1 cellular context compared by ENCODE assay signal in genomic region chr1:111481387-111482221, GRCh38.
A peak's percentile ranks its signal among the peaks of the same experiment; 100 is the strongest.
TF ChIP-seq lines count a peak whose summit lies in the region.

No MANE protein-coding gene starts in this region.

TF ChIP-seq in H1, 55 proteins besides CTCF, POLR2A, EP300 and RAD21:
- TF ChIP-seq SP2 (IDR thresholded peaks at IDR 0.05; ENCODE audit: low read length) (no peak), SIN3A (conservative IDR thresholded peaks at IDR 0.05 in 1 of 2, IDR thresholded peaks at IDR 0.05 in 1 of 2; ENCODE audit: low read depth in 1 of 2, low read length in 2 of 2) (0 out of 4 replicates have a peak, but pooled peaks of 1 of the 2 experiments have one; percentile 29), EZH2 (IDR thresholded peaks at IDR 0.05; ENCODE audit: low read depth, low read length, severe bottlenecking) (no peak)
